ENCODE assay signal across 8 cellular contexts in genomic region chr9:137129089-137129455, GRCh38. TPM values are rescaled to one million over a fixed set of nuclear protein-coding genes. Genes with fewer than 3 reads are reported as not detected.
DNase-seq lines count a peak whose midpoint lies in the region; ATAC-seq and TF ChIP-seq lines count a peak whose summit lies in the region.

No MANE protein-coding gene starts in this region.

- no peaks in the 10 kb centered on the region for H3K9me3 Mint-ChIP-seq in activated CD4-positive, alpha-beta T cell treated with anti-CD3 and anti-CD28 coated beads, Interleukin-2, amount 10 ng/mL, durations not matched to agents 7 days and 5 days
- no peaks in the 10 kb centered on the region for H3K9me3 Mint-ChIP-seq in IgD-negative memory B cell

- dilution Hi-C loops in mammary epithelial cell (cut with HindIII; ENCODE audit: low sequenced_read_pairs): no loop called here

- H3K27me3 Mint-ChIP-seq in activated CD4-positive, alpha-beta T cell treated with anti-CD3 and anti-CD28 coated beads, Interleukin-2, amount 10 ng/mL, durations not matched to agents 7 days and 5 days: peaks cover 3% of the 10 kb centered on the region
- H3K27me3 Mint-ChIP-seq in IgD-negative memory B cell: peaks cover 10% of the 10 kb centered on the region

- peak overlapping the region; percentile 90 for H2AFZ ChIP-seq in mammary epithelial cell (ENCODE audit: low read depth, low read length)

- in situ Hi-C loops in mammary epithelial cell (cut with MboI; ENCODE audit: low sequenced_read_pairs in 2 of 2) (loop anchor here (10.0 kb wide), 2 partner anchors 96 to 106 kb away; partner anchors contain the start of genes CYSRT1 (in 1 of the 2), RNF208 (in 1 of the 2), RNF224 (in 1 of the 2) and SLC34A3 (in 1 of the 2)), transverse colon (cut with MboI; ENCODE audit: low pct_ligation_motif_present in 1 of 4, low pct_unique_long_range_greater_than_20kb in 1 of 4, low sequenced_read_pairs in 3 of 4) (loop anchor here in 2 of 4 donors (10.0 kb wide), 2 partner anchors 96 to 106 kb away; partner anchors contain the start of genes CYSRT1 (in 1 of the 2), RNF208 (in 1 of the 2), RNF224 (in 1 of the 2) and SLC34A3 (in 1 of the 2))

- TF ChIP-seq POLR2A in lower leg skin (IDR thresholded peaks at IDR 0.05) (no peak), transverse colon (IDR thresholded peaks at IDR 0.05) (no peak)

- TF ChIP-seq CTCF in mammary epithelial cell (conservative IDR thresholded peaks at IDR 0.05 in 1 of 2, IDR thresholded peaks at IDR 0.05 in 1 of 2; ENCODE audit: extremely low read depth in 1 of 2, insufficient read depth in 1 of 2, low read depth in 1 of 2, low read length in 2 of 2): no peak
- TF ChIP-seq CTCF in lower leg skin (IDR thresholded peaks at IDR 0.05): no peak
- TF ChIP-seq CTCF in transverse colon (IDR thresholded peaks at IDR 0.05): no peak

- CTCF ChIA-PET in activated CD4-positive, alpha-beta T cell treated with anti-CD3 and anti-CD28 coated beads, Interleukin-2, amount 10 ng/mL, durations not matched to agents 7 days and 5 days (lab: Charles Lee): interaction anchor here (0.6 to 2.8 kb wide), 18 partner anchors 9 to 156 kb away, joined by 3 to 15 read pairs (median 4); partner anchors contain the start of genes MAN1B1, NELFB, NPDC1 and RNF224
- CTCF ChIA-PET in mammary epithelial cell (lab: Charles Lee; ENCODE audit: low non-redundant PET): interaction anchor here (1.0 kb wide), 1 partner anchor 108 kb away, joined by 8 read pairs; no protein-coding TSS in a partner anchor

- ATAC-seq in HG02885 (IDR thresholded peaks at IDR 0.05; ENCODE audit: poor library complexity, unreplicated experiment): no peak

- no peak for TF ChIP-seq EP300 in transverse colon (IDR thresholded peaks at IDR 0.05; ENCODE audit: low read depth)

- H3K4me2 ChIP-seq in mammary epithelial cell (ENCODE audit: insufficient read depth, low read depth, low read length): peak overlapping the region; percentile 88

- DNase-seq in activated CD4-positive, alpha-beta T cell treated with anti-CD3 and anti-CD28 coated beads, Interleukin-2, amount 10 ng/mL, durations not matched to agents 7 days and 5 days: no peak
- no peak for DNase-seq in activated CD4-positive, alpha-beta T cell treated with anti-CD3 and anti-CD28 coated beads, Interleukin-2, amount 50 U/mL, for 4 hours
- DNase-seq in mammary epithelial cell (no peak), lower leg skin (ENCODE audit: low spot score in 2 of 2) (no peak), transverse colon (no peak), DMS79 (lab: John Stamatoyannopoulos, UW) (no peak)

- H3K4me3 ChIP-seq in mammary epithelial cell (replicated peaks in 1 of 3; ENCODE audit: insufficient read depth in 1 of 3, low read depth in 2 of 3, low read length in 3 of 3) (peak overlapping the region; percentile 64 to 83 (median 81)), lower leg skin (ENCODE audit: low read depth, poor library complexity, severe bottlenecking) (peak overlapping the region; percentile 55), transverse colon (peak overlapping the region; percentile 57 to 82 (median 62))

- intact Hi-C loops in mammary epithelial cell (cut with micrococcal nuclease) (loop anchor here (2.0 kb wide), 1 partner anchor 60 kb away; the partner anchor contains the start of genes ANAPC2 and SSNA1), lower leg skin (cut with DNase I; ENCODE audit: low total_unique reads) (no loop called here), transverse colon (cut with DNase I; ENCODE audit: low total_unique reads) (loop anchor here (5.0 kb wide), 1 partner anchor 98 kb away; the partner anchor contains the start of genes CYSRT1 and RNF224)

- POLR2A ChIA-PET in activated CD4-positive, alpha-beta T cell treated with anti-CD3 and anti-CD28 coated beads, Interleukin-2, amount 10 ng/mL, durations not matched to agents 7 days and 5 days (lab: Charles Lee): interaction anchor here (0.9 to 1.1 kb wide), 2 partner anchors 42 to 112 kb away, joined by 3 to 5 read pairs; partner anchors contain the start of genes MAN1B1 and TUBB4B

- peak overlapping the region; percentile 91 for H3K27ac Mint-ChIP-seq in activated CD4-positive, alpha-beta T cell treated with anti-CD3 and anti-CD28 coated beads, Interleukin-2, amount 10 ng/mL, durations not matched to agents 7 days and 5 days
- peak overlapping the region; percentile 92 to 97 (median 93) for H3K27ac Mint-ChIP-seq in IgD-negative memory B cell

- peaks cover 3% of the 10 kb centered on the region for H3K36me3 Mint-ChIP-seq in activated CD4-positive, alpha-beta T cell treated with anti-CD3 and anti-CD28 coated beads, Interleukin-2, amount 10 ng/mL, durations not matched to agents 7 days and 5 days (ENCODE audit: low read depth)
- H3K36me3 Mint-ChIP-seq in IgD-negative memory B cell: peaks cover 3% of the 10 kb centered on the region

- BruUV-seq in mammary epithelial cell (replicated peaks; lab: Mats Ljungman, UMichigan): TSS peak; percentile 23

- peaks cover 42% of the 10 kb centered on the region for H3K79me2 ChIP-seq in mammary epithelial cell (ENCODE audit: insufficient read depth, low read length)

- H3K4me1 ChIP-seq in mammary epithelial cell (ENCODE audit: insufficient read depth, low read length) (peaks cover 14% of the 10 kb centered on the region), transverse colon (peaks cover 10 to 35% (median 29%) of the 10 kb centered on the region in 4 donors)

- H3K36me3 ChIP-seq in mammary epithelial cell (ENCODE audit: insufficient read depth, low read length) (no peaks in the 10 kb centered on the region), transverse colon (no peaks in the 10 kb centered on the region)

- WGBS in mammary epithelial cell (ENCODE audit: low coverage, missing lambda C conversion rate): 9% methylated on average over 19 of the region's 26 CpGs
- WGBS in lower leg skin, 2 donors: 13 to 15% methylated on average over 11 to 16 of the region's 26 CpGs
- 9% methylated on average over 23 of the region's 26 CpGs; no CpG with 5 or more reads in 1 of the 2 donors for WGBS in transverse colon (ENCODE audit: low coverage in 1 of 2), 2 donors

- peak overlapping the region; percentile 80 for H3K9ac ChIP-seq in mammary epithelial cell (ENCODE audit: insufficient read depth, low read length)

- no peaks in the 10 kb centered on the region for H4K20me1 ChIP-seq in mammary epithelial cell (ENCODE audit: insufficient read depth, low read length)

- H3K27ac ChIP-seq in mammary epithelial cell (ENCODE audit: insufficient read depth, low read depth, low read length) (peak overlapping the region; percentile 53), transverse colon (peak overlapping the region; percentile 71 to 82 (median 75))

- H3K4me1 Mint-ChIP-seq in activated CD4-positive, alpha-beta T cell treated with anti-CD3 and anti-CD28 coated beads, Interleukin-2, amount 10 ng/mL, durations not matched to agents 7 days and 5 days: peaks cover 30% of the 10 kb centered on the region
- H3K4me1 Mint-ChIP-seq in IgD-negative memory B cell: peaks cover 22 to 25% (median 24%) of the 10 kb centered on the region in 3 donors

- H3K9me3 ChIP-seq in mammary epithelial cell (replicated peaks; ENCODE audit: insufficient read depth, low read length): no peaks in the 10 kb centered on the region
- H3K9me3 ChIP-seq in transverse colon: no peaks in the 10 kb centered on the region

- peak overlapping the region; percentile 77 for H3K4me3 Mint-ChIP-seq in activated CD4-positive, alpha-beta T cell treated with anti-CD3 and anti-CD28 coated beads, Interleukin-2, amount 10 ng/mL, durations not matched to agents 7 days and 5 days
- H3K4me3 Mint-ChIP-seq in IgD-negative memory B cell: peak overlapping the region; percentile 84 to 97 (median 90)

- H3K27me3 ChIP-seq in mammary epithelial cell (ENCODE audit: insufficient read depth, low read length) (no peaks in the 10 kb centered on the region), transverse colon (peaks cover 26% of the 10 kb centered on the region)

RNA-seq across cellular contexts. Expression of gene GRIN1, which starts 9.9 kb away (rescaled TPM):
- total RNA-seq in activated CD4-positive, alpha-beta T cell treated with anti-CD3 and anti-CD28 coated beads, Interleukin-2, amount 10 ng/mL, durations not matched to agents 7 days and 5 days: under 1 TPM in 1 of 2 experiments, not detected in 1; 0.05 TPM
- polyA plus RNA-seq in IgD-negative memory B cell (not detected), mammary epithelial cell (0.02 TPM)
- total RNA-seq in mammary epithelial cell (under 1 TPM in 1 of 2 donors, not detected in 1; under 0.01 TPM), lower leg skin (1 to 10 TPM in 1 of 4 donors, under 1 TPM in 2, not detected in 1; 0.10 to 2.4 (median 0.49) TPM), transverse colon (under 1 TPM in 1 of 4 donors, not detected in 3; 0.14 TPM)
- not detected for polyA minus RNA-seq in mammary epithelial cell

RNA-seq across cellular contexts. Expression of gene DPP7, which starts 14.5 kb away (rescaled TPM):
- 100 to 1,000 TPM; 206 to 259 TPM for total RNA-seq in activated CD4-positive, alpha-beta T cell treated with anti-CD3 and anti-CD28 coated beads, Interleukin-2, amount 10 ng/mL, durations not matched to agents 7 days and 5 days
- polyA plus RNA-seq in IgD-negative memory B cell (110 TPM), mammary epithelial cell (43.7 TPM)
- total RNA-seq in mammary epithelial cell (10 to 100 TPM; 52.3 to 80.7 TPM), lower leg skin (100 to 1,000 TPM; 123 to 144 (median 138) TPM), transverse colon (100 to 1,000 TPM in 2 of 4 donors, 10 to 100 TPM in 2; 54.2 to 141 (median 103) TPM)
- 19.0 TPM for polyA minus RNA-seq in mammary epithelial cell

RNA-seq across cellular contexts. Expression of gene LRRC26, which starts 40.8 kb away (rescaled TPM):
- total RNA-seq in activated CD4-positive, alpha-beta T cell treated with anti-CD3 and anti-CD28 coated beads, Interleukin-2, amount 10 ng/mL, durations not matched to agents 7 days and 5 days: not detected
- polyA plus RNA-seq in IgD-negative memory B cell (not detected), mammary epithelial cell (not detected)
- total RNA-seq in mammary epithelial cell (under 1 TPM in 1 of 2 donors, not detected in 1; 0.17 TPM), lower leg skin (10 to 100 TPM in 3 of 4 donors, 1 to 10 TPM in 1; 4.1 to 29.0 (median 21.3) TPM), transverse colon (100 to 1,000 TPM in 1 of 4 donors, 10 to 100 TPM in 3; 31.8 to 437 (median 64.8) TPM)
- polyA minus RNA-seq in mammary epithelial cell: not detected

RNA-seq across cellular contexts. Expression of gene MAN1B1, which starts 42.3 kb away (rescaled TPM):
- total RNA-seq in activated CD4-positive, alpha-beta T cell treated with anti-CD3 and anti-CD28 coated beads, Interleukin-2, amount 10 ng/mL, durations not matched to agents 7 days and 5 days: 10 to 100 TPM; 43.0 to 55.0 TPM
- polyA plus RNA-seq in IgD-negative memory B cell (27.5 TPM), mammary epithelial cell (48.3 TPM)
- total RNA-seq in mammary epithelial cell (10 to 100 TPM; 62.3 to 67.0 TPM), lower leg skin (10 to 100 TPM; 57.7 to 81.0 (median 61.8) TPM), transverse colon (100 to 1,000 TPM in 1 of 4 donors, 10 to 100 TPM in 3; 56.5 to 106 (median 70.0) TPM)
- 33.1 TPM for polyA minus RNA-seq in mammary epithelial cell

RNA-seq across cellular contexts. Expression of gene TMEM210, which starts 42.8 kb away (rescaled TPM):
- not detected for total RNA-seq in activated CD4-positive, alpha-beta T cell treated with anti-CD3 and anti-CD28 coated beads, Interleukin-2, amount 10 ng/mL, durations not matched to agents 7 days and 5 days
- not detected for polyA plus RNA-seq in IgD-negative memory B cell
- not detected for total RNA-seq in mammary epithelial cell
- not detected for polyA plus RNA-seq in mammary epithelial cell
- polyA minus RNA-seq in mammary epithelial cell: not detected
- not detected for total RNA-seq in lower leg skin
- not detected for total RNA-seq in transverse colon

Comparison
In these comparisons a context has a peak if more than half of its experiments do, and no peak if none do; other contexts are left out.
1. RNA of gene LRRC26, which starts 40.8 kb away (total RNA-seq): 31.8 to 437 TPM in transverse colon and 4.1 to 29.0 TPM in lower leg skin; 0.17 TPM in mammary epithelial cell and not detected in activated CD4-positive, alpha-beta T cell treated with anti-CD3 and anti-CD28 coated beads, Interleukin-2, amount 10 ng/mL, durations not matched to agents 7 days and 5 days; every median in the first group is over 4 times any median in the second.
2. Peak in every context shown above with its lines, with median percentiles within 50 percentile points of each other: H3K4me3 ChIP-seq.